29 cellular contexts compared by ENCODE assay signal in genomic region chr11:97525273-97525672, GRCh38.
"Had no signal": no experiment of that assay in that cellular context is flagged by ENCODE, and none has a peak within 500 bp of the region (broad histone marks: within the 10 kb centered on the region; RNA-seq: fewer than 3 reads in every experiment).

No MANE protein-coding gene starts in this region.

- DNase-seq: activated CD4-positive, alpha-beta memory T cell treated with anti-CD3 and anti-CD28 coated beads, Interleukin-2, amount 10 ng/mL, durations not matched to agents 7 days and 5 days; activated CD4-positive, alpha-beta T cell treated with anti-CD3 and anti-CD28 coated beads for 1 hour; activated CD4-positive, alpha-beta T cell treated with anti-CD3 and anti-CD28 coated beads for 48 hours; activated CD4-positive, CD25-positive, alpha-beta regulatory T cell; activated CD8-positive, alpha-beta memory T cell treated with anti-CD3 and anti-CD28 coated beads for 24 hours; activated CD8-positive, alpha-beta memory T cell treated with anti-CD3 and anti-CD28 coated beads, Interleukin-2, amount 10 ng/mL, durations not matched to agents 7 days and 5 days; activated CD8-positive, alpha-beta memory T cell treated with anti-CD3 and anti-CD28 coated beads, Interleukin-2, amount 50 U/mL, for 48 hours; activated effector memory CD4-positive, alpha-beta T cell treated with Interleukin-2 at 50 U/mL for 16 hours; activated naive CD4-positive, alpha-beta T cell treated with anti-CD3 and anti-CD28 coated beads, Interleukin-2, amount 10 ng/mL, durations not matched to agents 7 days and 5 days; activated naive CD8-positive, alpha-beta T cell treated with anti-CD3 and anti-CD28 coated beads, Interleukin-2, amount 50 U/mL, for 24 hours; activated T-cell treated with anti-CD3 and anti-CD28 coated beads, Interleukin-2, amount 50 U/mL, for 48 hours; aorta; caudate nucleus; Karpas-422; KBM-7; NCI-H1105; NCI-H1417 treated with DMSO at 0.1 percent for 48 hours; NCI-H1930; NCI-H2081 treated with DMSO at 0.1 percent for 48 hours; NCI-H345; NCI-H524 treated with DMSO at 0.1 percent for 48 hours; SHP77; SJCRH30; SW 1271; T-helper 1 cell; T-helper 2 cell; T1000; WERI-Rb-1 had no signal

- H3K4me3 ChIP-seq: SJCRH30 had no signal

- H3K4me1 ChIP-seq: SJCRH30 had no signal

- ATAC-seq: activated CD8-positive, alpha-beta memory T cell treated with anti-CD3 and anti-CD28 coated beads, Interleukin-2, amount 10 ng/mL, durations not matched to agents 7 days and 5 days; activated naive CD8-positive, alpha-beta T cell treated with anti-CD3 and anti-CD28 coated beads, Interleukin-2, amount 50 U/mL, for 24 hours; Panc1 had no signal

- H3K27ac ChIP-seq: SJCRH30, WERI-Rb-1 had no signal

- H3K27me3 ChIP-seq: SJCRH30 had no signal

- H3K36me3 ChIP-seq: SJCRH30, WERI-Rb-1 had no signal

- H3K9me3 ChIP-seq: SJCRH30 had no signal
